8 cellular contexts compared by ENCODE assay signal in the genomic region with DNA sequence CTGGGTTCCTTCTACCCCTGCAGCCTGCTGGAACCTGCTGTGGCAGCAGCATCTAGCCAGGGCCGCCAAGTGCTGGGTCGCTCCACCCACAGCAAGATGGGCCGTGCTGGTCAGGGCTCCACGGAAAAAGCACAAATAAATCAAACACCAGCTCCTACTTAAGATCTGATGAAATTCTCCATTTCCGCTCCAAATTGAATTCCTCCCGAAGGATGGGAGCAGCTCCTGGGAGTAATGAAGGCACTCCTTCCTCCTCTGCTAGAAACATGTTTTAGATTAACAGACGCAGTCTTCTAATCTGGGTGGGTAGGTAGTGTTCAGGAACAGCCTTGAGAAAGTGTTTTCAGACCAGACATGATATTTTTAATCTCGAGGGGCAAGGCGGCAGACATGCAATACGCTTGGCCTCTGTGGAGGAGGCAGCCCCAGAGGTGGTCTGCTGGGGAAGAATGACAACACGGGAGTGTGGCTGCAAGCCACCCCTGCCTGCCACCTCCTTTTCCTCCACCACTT.
A peak's percentile ranks its signal among the peaks of the same experiment; 100 is the strongest.
DNase-seq lines count a peak whose midpoint lies in the region; ATAC-seq, FAIRE-seq and TF ChIP-seq lines count a peak whose summit lies in the region.
"Had no signal": no experiment of that assay in that cellular context is flagged by ENCODE, and none has a peak within 500 bp of the region (broad histone marks: within the 10 kb centered on the region; RNA-seq: fewer than 3 reads in every experiment).

No MANE protein-coding gene starts in this region.

- H3K4me3 Mint-ChIP-seq in nephron = peak overlapping the region; percentile 42 to 54 (median 45)
- H3K4me3 Mint-ChIP-seq: activated naive CD8-positive, alpha-beta T cell had no signal

- H3K27ac ChIP-seq in PC-3 (ENCODE audit: low read length) (peak overlapping the region; percentile 99), epithelial cell of prostate (peak overlapping the region; percentile 71)

- H3K27me3 ChIP-seq in PC-3 (ENCODE audit: low read length) = no peaks in the 10 kb centered on the region

- H3K4me2 ChIP-seq in PC-3 (ENCODE audit: low read length) = peak overlapping the region; percentile 73

- TF ChIP-seq CTCF in PC-3 (conservative IDR thresholded peaks at IDR 0.05; ENCODE audit: low read depth, low read length) = no peak
- TF ChIP-seq CTCF in nephron (IDR thresholded peaks at IDR 0.05; ENCODE audit: unreplicated experiment in 3 of 3) = no peak

- H3K9me3 ChIP-seq in PC-3 (ENCODE audit: low read length) = no peaks in the 10 kb centered on the region

- H3F3A ChIP-seq in PC-3 (ENCODE audit: low read length, unreplicated experiment) = peaks cover 5% of the 10 kb centered on the region

- H3K36me3 Mint-ChIP-seq in nephron (ENCODE audit: low read depth) = peaks cover 7% of the 10 kb centered on the region

- no peaks in the 10 kb centered on the region for H3K36me3 ChIP-seq in PC-3 (ENCODE audit: low read depth, low read length)

- no peaks in the 10 kb centered on the region for H3K9me3 Mint-ChIP-seq in nephron

- no TSS peak for BruUV-seq in PC-3 (replicated peaks; lab: Mats Ljungman, UMichigan)

- no peak overlapping the region for H2AFZ ChIP-seq in PC-3 (ENCODE audit: low read length)

- peaks cover 82% of the 10 kb centered on the region for H3K4me1 ChIP-seq in PC-3 (ENCODE audit: insufficient read depth, low read length)

- intact Hi-C loops in PC-3 (cut with micrococcal nuclease) = no loop called here

- H3K4me1 Mint-ChIP-seq in nephron = peaks cover 66% of the 10 kb centered on the region

- H3K4me3 ChIP-seq in PC-3 (ENCODE audit: low read length) = no peak overlapping the region

- peaks cover 20% of the 10 kb centered on the region for H3K79me2 ChIP-seq in PC-3 (ENCODE audit: low read length)

- no peaks in the 10 kb centered on the region for H3K9me2 ChIP-seq in PC-3 (replicated peaks; ENCODE audit: low read length)

- H3K27me3 Mint-ChIP-seq in nephron (ENCODE audit: low read depth) = peaks cover 8% of the 10 kb centered on the region
- H3K27me3 Mint-ChIP-seq: activated naive CD8-positive, alpha-beta T cell had no signal

- no peak for ATAC-seq in PC-3
- no peak for ATAC-seq in HG02981 (IDR thresholded peaks at IDR 0.05; ENCODE audit: unreplicated experiment)
- ATAC-seq in GM19463 (IDR thresholded peaks at IDR 0.05; ENCODE audit: unreplicated experiment) = no peak

- H3K9ac ChIP-seq in PC-3 (ENCODE audit: low read length) = peak overlapping the region; percentile 47

- H4K20me1 ChIP-seq in PC-3 (ENCODE audit: low read length) = no peaks in the 10 kb centered on the region

- CTCF ChIA-PET in PC-3 (lab: Charles Lee) = no interaction called here

- H3K27ac Mint-ChIP-seq in nephron = peak overlapping the region; percentile 91 to 97 (median 96)
- H3K27ac Mint-ChIP-seq: activated naive CD8-positive, alpha-beta T cell had no signal

- no peak for FAIRE-seq in frontal cortex (lab: Jason Lieb, UNC)

- DNase-seq in PC-3 (no peak), epithelial cell of prostate (ENCODE audit: low read depth, low spot score) (no peak), frontal cortex (ENCODE audit: low spot score in 2 of 2) (no peak), NOMO-1 treated with DMSO at 0.1 percent for 48 hours (lab: John Stamatoyannopoulos, UW; ENCODE audit: unreplicated experiment) (no peak)

- POLR2A ChIA-PET in PC-3 (lab: Charles Lee; ENCODE audit: unreplicated experiment) = no interaction called here
